7 cellular contexts compared by ENCODE assay signal in genomic region chr12:108731105-108731865, GRCh38.
DNase-seq lines count a peak whose midpoint lies in the region; ATAC-seq and TF ChIP-seq lines count a peak whose summit lies in the region.

CORO1C (minus strand) TSS chr12:108731518; CDS start chr12:108701318, 30,200 bp downstream.

- ATAC-seq in GM18505 (IDR thresholded peaks at IDR 0.05; ENCODE audit: unreplicated experiment) (peak; percentile 72), HG02970 (IDR thresholded peaks at IDR 0.05; ENCODE audit: low FRiP score, unreplicated experiment) (peak; percentile 77)

- peak; percentile 79 for TF ChIP-seq CTCF in retinal pigment epithelial cell (conservative IDR thresholded peaks at IDR 0.05; ENCODE audit: low read depth, low read length)

- peak within 1 kb of the TSS; percentile 64 for H3K4me3 ChIP-seq in retinal pigment epithelial cell (ENCODE audit: low read length)

- DNase-seq in NCI-H187 treated with DMSO at 0.1 percent for 48 hours (lab: John Stamatoyannopoulos, UW) (peak; percentile 72), T-helper 9 cell (peak; percentile 94), astrocyte of the hippocampus (ENCODE audit: low read depth, low spot score) (peak; percentile 99), hippocampal formation (lab: John Stamatoyannopoulos, UW) (peak; percentile 92 to 94), retinal pigment epithelial cell (ENCODE audit: low read depth) (peak; percentile 67)

- TF ChIP-seq POLR2A in GM18505 (IDR thresholded peaks at IDR 0.05; ENCODE audit: borderline replicate concordance, extremely low read depth, insufficient read depth, insufficient read length), result peak; percentile 71

Comparison
In these comparisons a context has a peak if more than half of its experiments do, and no peak if none do; other contexts are left out.
1. Peak in every context shown above with its lines: DNase-seq, ATAC-seq and H3K4me3 ChIP-seq.